14 cellular contexts compared by ENCODE assay signal in the genomic region with DNA sequence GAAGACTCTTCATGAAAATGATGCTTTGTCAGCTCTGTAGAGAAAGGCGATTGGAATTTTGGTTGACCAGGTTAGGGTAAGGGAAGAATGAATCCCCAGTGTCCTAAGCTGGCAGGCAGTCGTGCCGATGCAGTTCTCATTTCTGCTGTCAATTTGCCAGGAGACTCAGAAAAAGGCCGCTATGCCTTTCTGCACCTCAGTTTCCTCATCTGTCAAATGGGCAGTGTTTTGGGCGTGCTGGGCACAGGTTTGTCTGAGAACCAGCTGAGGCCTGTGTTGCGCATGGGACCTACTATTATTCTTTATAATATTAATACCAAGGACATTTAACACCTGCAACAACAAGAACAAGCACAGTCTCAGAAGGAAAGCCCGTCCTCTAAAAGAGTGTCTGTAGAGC. TPM values are rescaled to one million over a fixed set of nuclear protein-coding genes. Genes with fewer than 3 reads are reported as not detected.
A peak's percentile ranks its signal among the peaks of the same experiment; 100 is the strongest.
DNase-seq lines count a peak whose midpoint lies in the region; ATAC-seq and TF ChIP-seq lines count a peak whose summit lies in the region.
"Had no signal": no experiment of that assay in that cellular context is flagged by ENCODE, and none has a peak within 500 bp of the region (broad histone marks: within the 10 kb centered on the region; RNA-seq: fewer than 3 reads in every experiment).

No MANE protein-coding gene starts in this region.

- H3K4me1 Mint-ChIP-seq in activated naive CD8-positive, alpha-beta T cell (ENCODE audit: low read depth) = peaks cover 63% of the 10 kb centered on the region
- peaks cover 56% of the 10 kb centered on the region for H3K4me1 Mint-ChIP-seq in activated naive CD8-positive, alpha-beta T cell treated with anti-CD3 and anti-CD28 coated beads, Interleukin-2, amount 50 U/mL, for 24 hours
- H3K4me1 Mint-ChIP-seq in effector memory CD8-positive, alpha-beta T cell (ENCODE audit: low read depth in 2 of 2) = peaks cover 40 to 61% of the 10 kb centered on the region in 2 donors

- POLR2A ChIA-PET in Panc1 (lab: Charles Lee) = no interaction called here

- no peaks in the 10 kb centered on the region for H3K27me3 Mint-ChIP-seq in activated naive CD8-positive, alpha-beta T cell
- H3K27me3 Mint-ChIP-seq in activated naive CD8-positive, alpha-beta T cell treated with anti-CD3 and anti-CD28 coated beads, Interleukin-2, amount 50 U/mL, for 24 hours = no peaks in the 10 kb centered on the region
- no peaks in the 10 kb centered on the region for H3K27me3 Mint-ChIP-seq in effector memory CD8-positive, alpha-beta T cell

- DNase-seq in activated naive CD8-positive, alpha-beta T cell treated with anti-CD3 and anti-CD28 coated beads, Interleukin-2, amount 50 U/mL, for 24 hours = no peak
- no peak for DNase-seq in Panc1 (ENCODE audit: low read depth, low spot score)
- no peak for DNase-seq in effector memory CD8-positive, alpha-beta T cell
- no peak for DNase-seq in NCI-H82 (lab: John Stamatoyannopoulos, UW)
- DNase-seq in SHP77 treated with DMSO at 0.1 percent for 48 hours (lab: John Stamatoyannopoulos, UW) = no peak
- DNase-seq: DMS53, GF-D8, HCEC 1CT, HFFc6 had no signal

- intact Hi-C loops in Panc1 (cut with micrococcal nuclease; ENCODE audit: unreplicated experiment) = no loop called here

- H3K27ac ChIP-seq in Panc1 (ENCODE audit: low read length) = peak overlapping the region; percentile 49; the same call in 1 of the 2 replicates
- H3K27ac ChIP-seq: HL-60 had no signal

- H3K9me3 ChIP-seq in Panc1 (ENCODE audit: control insufficient read depth, insufficient read depth, low read depth, low read length) = no peaks in the 10 kb centered on the region
- H3K9me3 ChIP-seq: A549, BE2C had no signal

- CTCF ChIA-PET in Panc1 (lab: Charles Lee) = no interaction called here

- H3K36me3 Mint-ChIP-seq in activated naive CD8-positive, alpha-beta T cell = peaks cover 3% of the 10 kb centered on the region
- peaks cover 10% of the 10 kb centered on the region for H3K36me3 Mint-ChIP-seq in activated naive CD8-positive, alpha-beta T cell treated with anti-CD3 and anti-CD28 coated beads, Interleukin-2, amount 50 U/mL, for 24 hours (ENCODE audit: low read depth)
- peaks cover 7% of the 10 kb centered on the region for H3K36me3 Mint-ChIP-seq in effector memory CD8-positive, alpha-beta T cell (ENCODE audit: insufficient read depth)

- no peak overlapping the region for H3K4me3 Mint-ChIP-seq in activated naive CD8-positive, alpha-beta T cell
- H3K4me3 Mint-ChIP-seq in activated naive CD8-positive, alpha-beta T cell treated with anti-CD3 and anti-CD28 coated beads, Interleukin-2, amount 50 U/mL, for 24 hours = no peak overlapping the region
- H3K4me3 Mint-ChIP-seq in effector memory CD8-positive, alpha-beta T cell = no peak overlapping the region
- H3K4me3 Mint-ChIP-seq: HFFc6 had no signal

- H3K36me3 ChIP-seq in Panc1 (ENCODE audit: control insufficient read depth, insufficient read depth, low read length) = no peaks in the 10 kb centered on the region

- no peak overlapping the region for H3K4me3 ChIP-seq in Panc1 (ENCODE audit: low read depth in 2 of 2, low read length in 2 of 2)
- H3K4me3 ChIP-seq: A549 had no signal

- ATAC-seq in activated naive CD8-positive, alpha-beta T cell treated with anti-CD3 and anti-CD28 coated beads, Interleukin-2, amount 50 U/mL, for 24 hours = no peak
- no peak for ATAC-seq in Panc1
- no peak for ATAC-seq in effector memory CD8-positive, alpha-beta T cell (replicated peaks)
- ATAC-seq in HG02571 (IDR thresholded peaks at IDR 0.05; ENCODE audit: unreplicated experiment) = no peak
- ATAC-seq: A549 had no signal

- no peak for TF ChIP-seq CTCF in Panc1 (IDR thresholded peaks at IDR 0.05)

- H3K27me3 ChIP-seq in Panc1 (ENCODE audit: control insufficient read depth, insufficient read depth, low read length) = no peaks in the 10 kb centered on the region
- H3K27me3 ChIP-seq: BE2C had no signal

- H3K4me1 ChIP-seq in Panc1 (ENCODE audit: control insufficient read depth, insufficient read depth, low read length) = peaks cover 54% of the 10 kb centered on the region

- H3K9me3 Mint-ChIP-seq in activated naive CD8-positive, alpha-beta T cell (ENCODE audit: low read depth) = no peaks in the 10 kb centered on the region
- H3K9me3 Mint-ChIP-seq in activated naive CD8-positive, alpha-beta T cell treated with anti-CD3 and anti-CD28 coated beads, Interleukin-2, amount 50 U/mL, for 24 hours = no peaks in the 10 kb centered on the region
- no peaks in the 10 kb centered on the region for H3K9me3 Mint-ChIP-seq in effector memory CD8-positive, alpha-beta T cell
- H3K9me3 Mint-ChIP-seq: HFFc6 had no signal

- no TSS peak for BruUV-seq in Panc1 (replicated peaks; lab: Mats Ljungman, UMichigan)

- in situ Hi-C loops in Panc1 (cut with HindIII; ENCODE audit: low pct_unique_long_range_greater_than_20kb, low sequenced_read_pairs) = no loop called here

- peak overlapping the region; percentile 42 for H3K27ac Mint-ChIP-seq in activated naive CD8-positive, alpha-beta T cell
- no peak overlapping the region for H3K27ac Mint-ChIP-seq in activated naive CD8-positive, alpha-beta T cell treated with anti-CD3 and anti-CD28 coated beads, Interleukin-2, amount 50 U/mL, for 24 hours
- H3K27ac Mint-ChIP-seq in effector memory CD8-positive, alpha-beta T cell = peak overlapping the region; percentile 0 to 31
- H3K27ac Mint-ChIP-seq: HFFc6 had no signal

RNA-seq across cellular contexts. Expression of a gene that starts 50.3 kb away (rescaled TPM):
- total RNA-seq in Panc1 (2021; ENCODE audit: unreplicated experiment) = 234 TPM
- 556 TPM for polyA plus RNA-seq in Panc1 (2012; ENCODE audit: insufficient read length)
